ENCODE assay signal across 22 cellular contexts in genomic region chr7:2381227-2381626, GRCh38.
"Had no signal": no experiment of that assay in that cellular context is flagged by ENCODE, and none has a peak within 500 bp of the region (broad histone marks: within the 10 kb centered on the region; RNA-seq: fewer than 3 reads in every experiment).

No MANE protein-coding gene starts in this region.

- H3K9me3 Mint-ChIP-seq: dendritic cell treated with granulocyte-macrophage colony-stimulating factor and Interleukin-4, amounts not matched to agents 40 ng/mL and 50 ng/mL, for 4 days; effector memory CD8-positive, alpha-beta T cell; naive thymus-derived CD4-positive, alpha-beta T cell; neural progenitor cell; stimulated activated effector memory CD8-positive, alpha-beta T cell treated with anti-CD3 and anti-CD28 coated beads, Interleukin-12 subunit alpha, Interleukin-12 subunit beta, amount 100 ng/mL, for 72 hours; type B pancreatic cell had no signal

- H3K4me3 Mint-ChIP-seq: dendritic cell treated with granulocyte-macrophage colony-stimulating factor and Interleukin-4, amounts not matched to agents 40 ng/mL and 50 ng/mL, for 4 days; effector memory CD8-positive, alpha-beta T cell; naive thymus-derived CD4-positive, alpha-beta T cell; stimulated activated effector memory CD8-positive, alpha-beta T cell treated with anti-CD3 and anti-CD28 coated beads, Interleukin-12 subunit alpha, Interleukin-12 subunit beta, amount 100 ng/mL, for 72 hours; type B pancreatic cell had no signal

- ATAC-seq: effector memory CD8-positive, alpha-beta T cell; gastroesophageal sphincter; left cardiac atrium; left ventricle myocardium superior; naive thymus-derived CD4-positive, alpha-beta T cell; pancreas; right cardiac atrium; stimulated activated effector memory CD8-positive, alpha-beta T cell treated with anti-CD3 and anti-CD28 coated beads, Interleukin-12 subunit alpha, Interleukin-12 subunit beta, amount 100 ng/mL, for 72 hours; stimulated activated naive CD8-positive, alpha-beta T cell treated with anti-CD3 and anti-CD28 coated beads, Interleukin-15, Interleukin-2, amounts not matched to agents 100 U/mL and 50 U/mL, for 24 hours had no signal

- H3K4me1 Mint-ChIP-seq: neural progenitor cell had no signal

- H3K27ac Mint-ChIP-seq: dendritic cell treated with granulocyte-macrophage colony-stimulating factor and Interleukin-4, amounts not matched to agents 40 ng/mL and 50 ng/mL, for 4 days; neural progenitor cell; progenitor cell of endocrine pancreas; type B pancreatic cell had no signal

- H3K27ac ChIP-seq: esophagus squamous epithelium, gastroesophageal sphincter, neural progenitor cell, pancreas, suprapubic skin, thyroid gland, uterus had no signal

- H3K27me3 Mint-ChIP-seq: dendritic cell treated with granulocyte-macrophage colony-stimulating factor and Interleukin-4, amounts not matched to agents 40 ng/mL and 50 ng/mL, for 4 days; effector memory CD8-positive, alpha-beta T cell; naive thymus-derived CD4-positive, alpha-beta T cell; progenitor cell of endocrine pancreas; type B pancreatic cell had no signal

- DNase-seq: effector memory CD8-positive, alpha-beta T cell; esophagus squamous epithelium; foreskin fibroblast; glutamatergic neuron; left cardiac atrium; left ventricle myocardium superior; mesenchymal stem cell; naive thymus-derived CD4-positive, alpha-beta T cell; nucleus accumbens; stimulated activated CD4-positive, alpha-beta T cell treated with anti-CD3 and anti-CD28 coated beads, Interleukin-2, amount 100 ng/mL, for 48 hours; stimulated activated naive CD8-positive, alpha-beta T cell treated with anti-CD3 and anti-CD28 coated beads, Interleukin-15, Interleukin-2, amounts not matched to agents 100 U/mL and 50 U/mL, for 24 hours; thyroid gland; uterus had no signal
